ENCODE assay signal across 20 cellular contexts in genomic region chr15:58559904-58560588, GRCh38.
"Had no signal": no experiment of that assay in that cellular context is flagged by ENCODE, and none has a peak within 500 bp of the region (broad histone marks: within the 10 kb centered on the region; RNA-seq: fewer than 3 reads in every experiment).

No MANE protein-coding gene starts in this region.

- H3K9ac ChIP-seq: parathyroid adenoma had no signal

- H3K36me3 ChIP-seq: brain microvascular endothelial cell, neutrophil, thyroid gland, uterus had no signal

- H3K9me3 ChIP-seq: neutrophil, thyroid gland, uterus had no signal

- DNase-seq: activated CD4-positive, alpha-beta T cell treated with anti-CD3 and anti-CD28 coated beads for 48 hours; activated CD4-positive, CD25-positive, alpha-beta regulatory T cell; activated CD8-positive, alpha-beta T cell treated with anti-CD3 and anti-CD28 coated beads for 36 hours; activated naive CD4-positive, alpha-beta T cell treated with anti-CD3 and anti-CD28 coated beads, Interleukin-2, amount 10 ng/mL, durations not matched to agents 7 days and 5 days; activated naive CD8-positive, alpha-beta T cell treated with anti-CD3 and anti-CD28 coated beads, Interleukin-2, amount 50 U/mL, for 24 hours; activated T-cell treated with anti-CD3 and anti-CD28 coated beads, Interleukin-2, amount 50 U/mL, for 24 hours; aorta; brain microvascular endothelial cell; cortex of kidney; mesenchymal stem cell; natural killer cell; stimulated activated CD4-positive, alpha-beta T cell treated with anti-CD3 and anti-CD28 coated beads, Interleukin-12 subunit alpha, Interleukin-12 subunit beta, amount 100 ng/mL, for 4 hours; stimulated activated CD4-positive, alpha-beta T cell treated with anti-CD3 and anti-CD28 coated beads, Interleukin-1b, Interleukin-23, amount 100 ng/mL, for 48 hours; stimulated activated naive CD4-positive, alpha-beta T cell treated with Interleukin-2 at 50 U/mL for 16 hours; T-helper 2 cell; thyroid gland; uterus had no signal

- H3K27ac ChIP-seq: brain microvascular endothelial cell, neutrophil, parathyroid adenoma, thyroid gland, uterus had no signal

- H3K4me3 ChIP-seq: thyroid gland, uterus had no signal

- H3K27me3 ChIP-seq: brain microvascular endothelial cell, neutrophil, thyroid gland, uterus had no signal

- H3K4me1 ChIP-seq: parathyroid adenoma, thyroid gland, uterus had no signal

- H2AFZ ChIP-seq: parathyroid adenoma had no signal

- ATAC-seq: activated CD8-positive, alpha-beta T cell treated with anti-CD3 and anti-CD28 coated beads for 36 hours; activated naive CD8-positive, alpha-beta T cell treated with anti-CD3 and anti-CD28 coated beads, Interleukin-2, amount 50 U/mL, for 24 hours; natural killer cell had no signal

- H3K79me2 ChIP-seq: parathyroid adenoma had no signal

- FAIRE-seq: TTC549 had no signal
